ENCODE assay signal across 1 cellular context in the genomic region with DNA sequence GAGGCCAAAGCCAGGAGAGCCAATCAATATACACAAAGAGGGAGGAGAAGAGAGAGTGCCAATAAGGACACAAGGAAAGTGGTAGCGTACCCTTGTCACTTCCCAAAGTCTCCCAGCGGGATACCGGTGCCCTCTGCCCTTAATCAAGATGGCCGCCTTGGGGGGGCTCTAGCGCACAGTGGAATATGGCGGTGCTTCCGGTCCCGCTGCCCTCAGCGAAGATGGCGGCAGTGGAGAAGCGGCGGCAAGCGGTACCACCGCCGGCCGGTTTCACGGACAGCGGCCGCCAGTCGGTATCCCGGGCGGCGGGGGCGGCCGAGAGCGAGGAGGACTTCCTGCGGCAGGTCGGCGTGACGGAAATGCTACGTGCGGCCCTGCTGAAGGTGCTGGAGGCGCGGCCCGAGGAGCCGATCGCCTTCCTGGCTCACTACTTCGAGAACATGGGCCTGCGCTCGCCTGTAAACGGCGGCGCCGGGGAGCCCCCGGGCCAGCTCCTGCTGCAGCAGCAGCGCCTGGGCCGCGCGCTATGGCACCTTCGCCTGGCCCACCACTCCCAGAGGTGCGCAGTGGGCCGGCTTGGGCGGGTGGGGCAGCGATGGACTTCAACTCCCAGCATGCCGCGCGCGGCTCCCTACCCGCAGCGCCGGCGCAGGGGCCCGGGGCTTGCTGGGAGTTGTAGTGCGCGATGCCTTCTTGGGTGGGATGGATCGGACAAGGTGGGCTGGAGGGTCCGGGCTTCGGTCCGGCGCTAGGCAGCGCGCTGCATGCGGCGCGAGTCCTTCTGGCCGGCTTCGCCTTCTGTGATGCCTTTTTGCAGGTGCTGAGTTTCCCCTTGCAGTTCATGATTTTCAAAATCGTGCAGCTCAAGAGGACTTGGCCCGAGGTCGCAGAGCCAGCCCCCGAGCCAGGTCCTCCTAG.
TF ChIP-seq lines count a peak whose summit lies in the region.

A gene with protein sequence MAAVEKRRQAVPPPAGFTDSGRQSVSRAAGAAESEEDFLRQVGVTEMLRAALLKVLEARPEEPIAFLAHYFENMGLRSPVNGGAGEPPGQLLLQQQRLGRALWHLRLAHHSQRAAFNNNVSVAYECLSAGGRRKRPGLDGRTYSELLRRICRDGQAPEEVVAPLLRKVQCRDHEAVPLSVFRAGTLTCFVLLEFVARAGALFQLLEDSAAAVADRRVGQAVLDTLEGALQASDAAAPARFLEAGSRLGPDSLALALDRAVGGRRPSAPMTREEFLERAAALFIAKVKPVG (plus strand): TSS at position 212 of the 918 bp plus-strand sequence. CDS start 10 bp downstream, at position 222.

TF ChIP-seq in HepG2, 621 proteins besides CTCF, POLR2A, EP300 and RAD21 (continued from another document and continues in another):
- TF ChIP-seq, protein P1, sequence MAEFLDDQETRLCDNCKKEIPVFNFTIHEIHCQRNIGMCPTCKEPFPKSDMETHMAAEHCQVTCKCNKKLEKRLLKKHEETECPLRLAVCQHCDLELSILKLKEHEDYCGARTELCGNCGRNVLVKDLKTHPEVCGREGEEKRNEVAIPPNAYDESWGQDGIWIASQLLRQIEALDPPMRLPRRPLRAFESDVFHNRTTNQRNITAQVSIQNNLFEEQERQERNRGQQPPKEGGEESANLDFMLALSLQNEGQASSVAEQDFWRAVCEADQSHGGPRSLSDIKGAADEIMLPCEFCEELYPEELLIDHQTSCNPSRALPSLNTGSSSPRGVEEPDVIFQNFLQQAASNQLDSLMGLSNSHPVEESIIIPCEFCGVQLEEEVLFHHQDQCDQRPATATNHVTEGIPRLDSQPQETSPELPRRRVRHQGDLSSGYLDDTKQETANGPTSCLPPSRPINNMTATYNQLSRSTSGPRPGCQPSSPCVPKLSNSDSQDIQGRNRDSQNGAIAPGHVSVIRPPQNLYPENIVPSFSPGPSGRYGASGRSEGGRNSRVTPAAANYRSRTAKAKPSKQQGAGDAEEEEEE (CRISPR knock-in tag; IDR thresholded peaks at IDR 0.05; ENCODE audit: borderline replicate concordance): no peak
- no peak for TF ChIP-seq TRIM24 (CRISPR knock-in tag; IDR thresholded peaks at IDR 0.05)
- no peak for TF ChIP-seq ZNF44 (CRISPR knock-in tag; IDR thresholded peaks at IDR 0.05)
- TF ChIP-seq HOXA3 (CRISPR knock-in tag; IDR thresholded peaks at IDR 0.05): peak; percentile 100
- TF ChIP-seq, protein P2, sequence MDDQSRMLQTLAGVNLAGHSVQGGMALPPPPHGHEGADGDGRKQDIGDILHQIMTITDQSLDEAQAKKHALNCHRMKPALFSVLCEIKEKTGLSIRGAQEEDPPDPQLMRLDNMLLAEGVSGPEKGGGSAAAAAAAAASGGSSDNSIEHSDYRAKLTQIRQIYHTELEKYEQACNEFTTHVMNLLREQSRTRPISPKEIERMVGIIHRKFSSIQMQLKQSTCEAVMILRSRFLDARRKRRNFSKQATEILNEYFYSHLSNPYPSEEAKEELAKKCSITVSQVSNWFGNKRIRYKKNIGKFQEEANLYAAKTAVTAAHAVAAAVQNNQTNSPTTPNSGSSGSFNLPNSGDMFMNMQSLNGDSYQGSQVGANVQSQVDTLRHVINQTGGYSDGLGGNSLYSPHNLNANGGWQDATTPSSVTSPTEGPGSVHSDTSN (CRISPR knock-in tag; IDR thresholded peaks at IDR 0.05; ENCODE audit: borderline replicate concordance): no peak
- peak; percentile 94 for TF ChIP-seq ZFY (CRISPR knock-in tag; IDR thresholded peaks at IDR 0.05)
- TF ChIP-seq SRY (CRISPR knock-in tag; IDR thresholded peaks at IDR 0.05): peak; percentile 65; the same call in 1 of the 2 replicates
- no peak for TF ChIP-seq ZNF878 (CRISPR knock-in tag; IDR thresholded peaks at IDR 0.05)
- peak; percentile 64; the same call in 1 of the 2 replicates for TF ChIP-seq KDM2A (CRISPR knock-in tag; IDR thresholded peaks at IDR 0.05; ENCODE audit: borderline replicate concordance, low read depth)
- TF ChIP-seq, protein P3, sequence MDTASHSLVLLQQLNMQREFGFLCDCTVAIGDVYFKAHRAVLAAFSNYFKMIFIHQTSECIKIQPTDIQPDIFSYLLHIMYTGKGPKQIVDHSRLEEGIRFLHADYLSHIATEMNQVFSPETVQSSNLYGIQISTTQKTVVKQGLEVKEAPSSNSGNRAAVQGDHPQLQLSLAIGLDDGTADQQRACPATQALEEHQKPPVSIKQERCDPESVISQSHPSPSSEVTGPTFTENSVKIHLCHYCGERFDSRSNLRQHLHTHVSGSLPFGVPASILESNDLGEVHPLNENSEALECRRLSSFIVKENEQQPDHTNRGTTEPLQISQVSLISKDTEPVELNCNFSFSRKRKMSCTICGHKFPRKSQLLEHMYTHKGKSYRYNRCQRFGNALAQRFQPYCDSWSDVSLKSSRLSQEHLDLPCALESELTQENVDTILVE (CRISPR knock-in tag; IDR thresholded peaks at IDR 0.05): no peak
- TF ChIP-seq IRX3 (CRISPR knock-in tag; IDR thresholded peaks at IDR 0.05; ENCODE audit: borderline replicate concordance, low read depth): no peak; the same call in 1 of the 2 replicates
- TF ChIP-seq ZNF543 (CRISPR knock-in tag; IDR thresholded peaks at IDR 0.05): no peak
- 0 out of 2 replicates have a peak, but pooled peaks have one; percentile 37 for TF ChIP-seq NFE2L1 (CRISPR knock-in tag; IDR thresholded peaks at IDR 0.05; ENCODE audit: borderline replicate concordance)
- TF ChIP-seq, protein P4, sequence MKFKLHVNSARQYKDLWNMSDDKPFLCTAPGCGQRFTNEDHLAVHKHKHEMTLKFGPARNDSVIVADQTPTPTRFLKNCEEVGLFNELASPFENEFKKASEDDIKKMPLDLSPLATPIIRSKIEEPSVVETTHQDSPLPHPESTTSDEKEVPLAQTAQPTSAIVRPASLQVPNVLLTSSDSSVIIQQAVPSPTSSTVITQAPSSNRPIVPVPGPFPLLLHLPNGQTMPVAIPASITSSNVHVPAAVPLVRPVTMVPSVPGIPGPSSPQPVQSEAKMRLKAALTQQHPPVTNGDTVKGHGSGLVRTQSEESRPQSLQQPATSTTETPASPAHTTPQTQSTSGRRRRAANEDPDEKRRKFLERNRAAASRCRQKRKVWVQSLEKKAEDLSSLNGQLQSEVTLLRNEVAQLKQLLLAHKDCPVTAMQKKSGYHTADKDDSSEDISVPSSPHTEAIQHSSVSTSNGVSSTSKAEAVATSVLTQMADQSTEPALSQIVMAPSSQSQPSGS (CRISPR knock-in tag; IDR thresholded peaks at IDR 0.05): peak; percentile 13; the same call in 1 of the 2 replicates
- TF ChIP-seq SCMH1 (CRISPR knock-in tag; IDR thresholded peaks at IDR 0.05; ENCODE audit: borderline replicate concordance): no peak
- peak; percentile 58; the same call in 1 of the 2 replicates for TF ChIP-seq KAT8 (CRISPR knock-in tag; IDR thresholded peaks at IDR 0.05)
- no peak for TF ChIP-seq MAF1 (CRISPR knock-in tag; IDR thresholded peaks at IDR 0.05; ENCODE audit: borderline replicate concordance)
- TF ChIP-seq, protein P5, sequence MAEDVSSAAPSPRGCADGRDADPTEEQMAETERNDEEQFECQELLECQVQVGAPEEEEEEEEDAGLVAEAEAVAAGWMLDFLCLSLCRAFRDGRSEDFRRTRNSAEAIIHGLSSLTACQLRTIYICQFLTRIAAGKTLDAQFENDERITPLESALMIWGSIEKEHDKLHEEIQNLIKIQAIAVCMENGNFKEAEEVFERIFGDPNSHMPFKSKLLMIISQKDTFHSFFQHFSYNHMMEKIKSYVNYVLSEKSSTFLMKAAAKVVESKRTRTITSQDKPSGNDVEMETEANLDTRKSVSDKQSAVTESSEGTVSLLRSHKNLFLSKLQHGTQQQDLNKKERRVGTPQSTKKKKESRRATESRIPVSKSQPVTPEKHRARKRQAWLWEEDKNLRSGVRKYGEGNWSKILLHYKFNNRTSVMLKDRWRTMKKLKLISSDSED (CRISPR knock-in tag; IDR thresholded peaks at IDR 0.05): no peak
- TF ChIP-seq ZNF644 (CRISPR knock-in tag; IDR thresholded peaks at IDR 0.05; ENCODE audit: low read depth): no peak
- TF ChIP-seq MIXL1 (CRISPR knock-in tag; IDR thresholded peaks at IDR 0.05): no peak; the same call in 1 of the 2 replicates
- no peak for TF ChIP-seq ISX (CRISPR knock-in tag; conservative IDR thresholded peaks at IDR 0.05)
- no peak for TF ChIP-seq ZNF557 (CRISPR knock-in tag; IDR thresholded peaks at IDR 0.05)
- TF ChIP-seq, protein P6, sequence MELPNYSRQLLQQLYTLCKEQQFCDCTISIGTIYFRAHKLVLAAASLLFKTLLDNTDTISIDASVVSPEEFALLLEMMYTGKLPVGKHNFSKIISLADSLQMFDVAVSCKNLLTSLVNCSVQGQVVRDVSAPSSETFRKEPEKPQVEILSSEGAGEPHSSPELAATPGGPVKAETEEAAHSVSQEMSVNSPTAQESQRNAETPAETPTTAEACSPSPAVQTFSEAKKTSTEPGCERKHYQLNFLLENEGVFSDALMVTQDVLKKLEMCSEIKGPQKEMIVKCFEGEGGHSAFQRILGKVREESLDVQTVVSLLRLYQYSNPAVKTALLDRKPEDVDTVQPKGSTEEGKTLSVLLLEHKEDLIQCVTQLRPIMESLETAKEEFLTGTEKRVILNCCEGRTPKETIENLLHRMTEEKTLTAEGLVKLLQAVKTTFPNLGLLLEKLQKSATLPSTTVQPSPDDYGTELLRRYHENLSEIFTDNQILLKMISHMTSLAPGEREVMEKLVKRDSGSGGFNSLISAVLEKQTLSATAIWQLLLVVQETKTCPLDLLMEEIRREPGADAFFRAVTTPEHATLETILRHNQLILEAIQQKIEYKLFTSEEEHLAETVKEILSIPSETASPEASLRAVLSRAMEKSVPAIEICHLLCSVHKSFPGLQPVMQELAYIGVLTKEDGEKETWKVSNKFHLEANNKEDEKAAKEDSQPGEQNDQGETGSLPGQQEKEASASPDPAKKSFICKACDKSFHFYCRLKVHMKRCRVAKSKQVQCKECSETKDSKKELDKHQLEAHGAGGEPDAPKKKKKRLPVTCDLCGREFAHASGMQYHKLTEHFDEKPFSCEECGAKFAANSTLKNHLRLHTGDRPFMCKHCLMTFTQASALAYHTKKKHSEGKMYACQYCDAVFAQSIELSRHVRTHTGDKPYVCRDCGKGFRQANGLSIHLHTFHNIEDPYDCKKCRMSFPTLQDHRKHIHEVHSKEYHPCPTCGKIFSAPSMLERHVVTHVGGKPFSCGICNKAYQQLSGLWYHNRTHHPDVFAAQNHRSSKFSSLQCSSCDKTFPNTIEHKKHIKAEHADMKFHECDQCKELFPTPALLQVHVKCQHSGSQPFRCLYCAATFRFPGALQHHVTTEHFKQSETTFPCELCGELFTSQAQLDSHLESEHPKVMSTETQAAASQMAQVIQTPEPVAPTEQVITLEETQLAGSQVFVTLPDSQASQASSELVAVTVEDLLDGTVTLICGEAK (IDR thresholded peaks at IDR 0.05): peak; percentile 47; the same call in 1 of the 2 replicates
- TF ChIP-seq, protein P6 (CRISPR knock-in tag; IDR thresholded peaks at IDR 0.05): no peak; the same call in 1 of the 2 replicates
- TF ChIP-seq, protein P7, sequence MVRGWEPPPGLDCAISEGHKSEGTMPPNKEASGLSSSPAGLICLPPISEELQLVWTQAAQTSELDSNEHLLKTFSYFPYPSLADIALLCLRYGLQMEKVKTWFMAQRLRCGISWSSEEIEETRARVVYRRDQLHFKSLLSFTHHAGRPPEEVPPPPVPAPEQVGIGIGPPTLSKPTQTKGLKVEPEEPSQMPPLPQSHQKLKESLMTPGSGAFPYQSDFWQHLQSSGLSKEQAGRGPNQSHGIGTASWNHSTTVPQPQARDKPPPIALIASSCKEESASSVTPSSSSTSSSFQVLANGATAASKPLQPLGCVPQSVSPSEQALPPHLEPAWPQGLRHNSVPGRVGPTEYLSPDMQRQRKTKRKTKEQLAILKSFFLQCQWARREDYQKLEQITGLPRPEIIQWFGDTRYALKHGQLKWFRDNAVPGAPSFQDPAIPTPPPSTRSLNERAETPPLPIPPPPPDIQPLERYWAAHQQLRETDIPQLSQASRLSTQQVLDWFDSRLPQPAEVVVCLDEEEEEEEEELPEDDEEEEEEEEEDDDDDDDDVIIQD (CRISPR knock-in tag; IDR thresholded peaks at IDR 0.05; ENCODE audit: low read depth): no peak
- no peak for TF ChIP-seq CC2D1A (CRISPR knock-in tag; IDR thresholded peaks at IDR 0.05)
- no peak for TF ChIP-seq ZNF12 (CRISPR knock-in tag; IDR thresholded peaks at IDR 0.05)
- TF ChIP-seq MXI1 (IDR thresholded peaks at IDR 0.05; ENCODE audit: borderline replicate concordance, low read depth, low read length): peak; percentile 16; the same call in 1 of the 3 replicates
- TF ChIP-seq, protein P8, sequence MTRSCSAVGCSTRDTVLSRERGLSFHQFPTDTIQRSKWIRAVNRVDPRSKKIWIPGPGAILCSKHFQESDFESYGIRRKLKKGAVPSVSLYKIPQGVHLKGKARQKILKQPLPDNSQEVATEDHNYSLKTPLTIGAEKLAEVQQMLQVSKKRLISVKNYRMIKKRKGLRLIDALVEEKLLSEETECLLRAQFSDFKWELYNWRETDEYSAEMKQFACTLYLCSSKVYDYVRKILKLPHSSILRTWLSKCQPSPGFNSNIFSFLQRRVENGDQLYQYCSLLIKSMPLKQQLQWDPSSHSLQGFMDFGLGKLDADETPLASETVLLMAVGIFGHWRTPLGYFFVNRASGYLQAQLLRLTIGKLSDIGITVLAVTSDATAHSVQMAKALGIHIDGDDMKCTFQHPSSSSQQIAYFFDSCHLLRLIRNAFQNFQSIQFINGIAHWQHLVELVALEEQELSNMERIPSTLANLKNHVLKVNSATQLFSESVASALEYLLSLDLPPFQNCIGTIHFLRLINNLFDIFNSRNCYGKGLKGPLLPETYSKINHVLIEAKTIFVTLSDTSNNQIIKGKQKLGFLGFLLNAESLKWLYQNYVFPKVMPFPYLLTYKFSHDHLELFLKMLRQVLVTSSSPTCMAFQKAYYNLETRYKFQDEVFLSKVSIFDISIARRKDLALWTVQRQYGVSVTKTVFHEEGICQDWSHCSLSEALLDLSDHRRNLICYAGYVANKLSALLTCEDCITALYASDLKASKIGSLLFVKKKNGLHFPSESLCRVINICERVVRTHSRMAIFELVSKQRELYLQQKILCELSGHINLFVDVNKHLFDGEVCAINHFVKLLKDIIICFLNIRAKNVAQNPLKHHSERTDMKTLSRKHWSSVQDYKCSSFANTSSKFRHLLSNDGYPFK (CRISPR knock-in tag; IDR thresholded peaks at IDR 0.05; ENCODE audit: borderline replicate concordance): peak; percentile 96
- TF ChIP-seq ZSCAN12 (CRISPR knock-in tag; IDR thresholded peaks at IDR 0.05): no peak
